Comparison of ENCODE assay signal across 27 cellular contexts in genomic region chr14:90421001-90421580, GRCh38.
"Had no signal": no experiment of that assay in that cellular context is flagged by ENCODE, and none has a peak within 500 bp of the region (broad histone marks: within the 10 kb centered on the region; RNA-seq: fewer than 3 reads in every experiment).

No MANE protein-coding gene starts in this region.

- ATAC-seq: activated naive CD8-positive, alpha-beta T cell treated with anti-CD3 and anti-CD28 coated beads, Interleukin-2, amount 50 U/mL, for 24 hours; left lung; lower lobe of right lung; natural killer cell; T-helper 17 cell had no signal

- H3K27me3 ChIP-seq: breast epithelium, esophagus squamous epithelium, left lung, ovary, suprapubic skin, tibial nerve had no signal

- H3K9me3 ChIP-seq: breast epithelium, esophagus squamous epithelium, left lung, lower lobe of right lung, ovary, prostate gland, suprapubic skin, tibial nerve had no signal

- DNase-seq: activated CD4-positive, alpha-beta memory T cell treated with anti-CD3 and anti-CD28 coated beads, Interleukin-2, amount 10 ng/mL, durations not matched to agents 7 days and 5 days; activated CD4-positive, alpha-beta T cell treated with anti-CD3 and anti-CD28 coated beads, Interleukin-2, amount 10 ng/mL, durations not matched to agents 7 days and 5 days; activated CD4-positive, CD25-positive, alpha-beta regulatory T cell treated with anti-CD3 and anti-CD28 coated beads, Interleukin-2, amount 50 U/mL, for 72 hours; activated CD8-positive, alpha-beta memory T cell treated with anti-CD3 and anti-CD28 coated beads, Interleukin-2, amount 50 U/mL, for 48 hours; activated naive CD8-positive, alpha-beta T cell treated with anti-CD3 and anti-CD28 coated beads, Interleukin-2, amount 50 U/mL, for 24 hours; activated T-cell treated with anti-CD3 and anti-CD28 coated beads, Interleukin-2, amount 50 U/mL, for 24 hours; amygdala; dermis blood vessel endothelial cell; effector CD4-positive, alpha-beta T cell; esophagus squamous epithelium; foreskin melanocyte; kidney glomerular epithelial cell; left lung; lower lobe of right lung; mesenchymal stem cell; natural killer cell; stimulated activated CD4-positive, alpha-beta T cell treated with anti-CD3 and anti-CD28 coated beads, Interleukin-15, amount 100 ng/mL, for 24 hours; stimulated activated CD4-positive, alpha-beta T cell treated with anti-CD3 and anti-CD28 coated beads, Interleukin-2, amount 100 ng/mL, for 24 hours; stimulated activated naive CD4-positive, alpha-beta T cell; T-helper 17 cell; T1000 had no signal

- H3K36me3 ChIP-seq: breast epithelium, esophagus squamous epithelium, left lung, lower lobe of right lung, ovary, prostate gland, suprapubic skin, tibial nerve had no signal

- H3K4me3 ChIP-seq: breast epithelium, esophagus squamous epithelium, left lung, lower lobe of right lung, ovary, prostate gland, suprapubic skin, tibial nerve had no signal

- H3K27ac ChIP-seq: breast epithelium, epithelial cell of prostate, esophagus squamous epithelium, left lung, lower lobe of right lung, ovary, prostate gland, suprapubic skin, tibial nerve had no signal

- H3K4me1 ChIP-seq: breast epithelium, prostate gland had no signal
